29 cellular contexts compared by ENCODE assay signal in genomic region chrX:120642871-120643270, GRCh38.
"Had no signal": no experiment of that assay in that cellular context is flagged by ENCODE, and none has a peak within 500 bp of the region (broad histone marks: within the 10 kb centered on the region; RNA-seq: fewer than 3 reads in every experiment).

No MANE protein-coding gene starts in this region.

- H3K36me3 Mint-ChIP-seq: naive thymus-derived CD4-positive, alpha-beta T cell; natural killer cell; neural progenitor cell; stimulated activated effector memory CD8-positive, alpha-beta T cell treated with anti-CD3 and anti-CD28 coated beads, Interleukin-12 subunit alpha, Interleukin-12 subunit beta, amount 100 ng/mL, for 72 hours had no signal

- H3K9ac ChIP-seq: neural progenitor cell, parathyroid adenoma had no signal

- H3K4me1 Mint-ChIP-seq: natural killer cell; nephron; neural progenitor cell; stimulated activated effector memory CD8-positive, alpha-beta T cell treated with anti-CD3 and anti-CD28 coated beads, Interleukin-12 subunit alpha, Interleukin-12 subunit beta, amount 100 ng/mL, for 72 hours; stimulated activated naive CD8-positive, alpha-beta T cell treated with anti-CD3 and anti-CD28 coated beads, Interleukin-15, amount 100 ng/mL, for 72 hours had no signal

- H3K27me3 ChIP-seq: neural progenitor cell, ovary, right lobe of liver, sigmoid colon, suprapubic skin, testis, tibial artery, transverse colon, upper lobe of right lung, vagina had no signal

- H3K36me3 ChIP-seq: neural progenitor cell, ovary, right lobe of liver, sigmoid colon, suprapubic skin, tibial artery, transverse colon, upper lobe of right lung, vagina had no signal

- H3K27me3 Mint-ChIP-seq: naive thymus-derived CD4-positive, alpha-beta T cell; progenitor cell of endocrine pancreas; stimulated activated naive CD8-positive, alpha-beta T cell treated with anti-CD3 and anti-CD28 coated beads, Interleukin-15, amount 100 ng/mL, for 72 hours had no signal

- ATAC-seq: naive thymus-derived CD4-positive, alpha-beta T cell; natural killer cell; psoas muscle; right cardiac atrium; right lobe of liver; stimulated activated effector memory CD8-positive, alpha-beta T cell treated with anti-CD3 and anti-CD28 coated beads, Interleukin-12 subunit alpha, Interleukin-12 subunit beta, amount 100 ng/mL, for 72 hours; stimulated activated naive CD8-positive, alpha-beta T cell treated with anti-CD3 and anti-CD28 coated beads, Interleukin-15, amount 100 ng/mL, for 72 hours; stimulated activated naive CD8-positive, alpha-beta T cell treated with anti-CD3 and anti-CD28 coated beads, Interleukin-15, Interleukin-2, amounts not matched to agents 100 U/mL and 50 U/mL, for 24 hours; upper lobe of right lung had no signal

- H3K27ac Mint-ChIP-seq: naive thymus-derived CD4-positive, alpha-beta T cell; natural killer cell; nephron; neural progenitor cell; progenitor cell of endocrine pancreas; stimulated activated effector memory CD8-positive, alpha-beta T cell treated with anti-CD3 and anti-CD28 coated beads, Interleukin-12 subunit alpha, Interleukin-12 subunit beta, amount 100 ng/mL, for 72 hours; stimulated activated naive CD8-positive, alpha-beta T cell treated with anti-CD3 and anti-CD28 coated beads, Interleukin-15, amount 100 ng/mL, for 72 hours had no signal

- FAIRE-seq: small intestine had no signal

- DNase-seq: naive thymus-derived CD4-positive, alpha-beta T cell; natural killer cell; occipital lobe; ovary; posterior cingulate gyrus; psoas muscle; right cardiac atrium; right lobe of liver; sigmoid colon; small intestine; stimulated activated CD4-positive, alpha-beta T cell treated with anti-CD3 and anti-CD28 coated beads, Interleukin-15, amount 100 ng/mL, for 24 hours; stimulated activated CD4-positive, alpha-beta T cell treated with anti-CD3 and anti-CD28 coated beads, Interleukin-2, amount 100 ng/mL, for 24 hours; stimulated activated CD4-positive, alpha-beta T cell treated with anti-CD3 and anti-CD28 coated beads, Interleukin-2, amount 100 ng/mL, for 48 hours; stimulated activated CD4-positive, alpha-beta T cell treated with anti-CD3 and anti-CD28 coated beads, Interleukin-4, amount 100 ng/mL, for 24 hours; stimulated activated naive CD4-positive, alpha-beta T cell; stimulated activated naive CD8-positive, alpha-beta T cell treated with anti-CD3 and anti-CD28 coated beads, Interleukin-15, amount 100 ng/mL, for 72 hours; stimulated activated naive CD8-positive, alpha-beta T cell treated with anti-CD3 and anti-CD28 coated beads, Interleukin-15, Interleukin-2, amounts not matched to agents 100 U/mL and 50 U/mL, for 24 hours; substantia nigra; testis; tibial artery; transverse colon; upper lobe of right lung had no signal

- H2AFZ ChIP-seq: neural progenitor cell, parathyroid adenoma had no signal

- H3K4me3 Mint-ChIP-seq: natural killer cell; nephron; neural progenitor cell; stimulated activated effector memory CD8-positive, alpha-beta T cell treated with anti-CD3 and anti-CD28 coated beads, Interleukin-12 subunit alpha, Interleukin-12 subunit beta, amount 100 ng/mL, for 72 hours; stimulated activated naive CD8-positive, alpha-beta T cell treated with anti-CD3 and anti-CD28 coated beads, Interleukin-15, amount 100 ng/mL, for 72 hours had no signal

- H3K4me2 ChIP-seq: neural progenitor cell had no signal

- H3K27ac ChIP-seq: neural progenitor cell, ovary, parathyroid adenoma, psoas muscle, right lobe of liver, sigmoid colon, suprapubic skin, testis, tibial artery, transverse colon, upper lobe of right lung, vagina had no signal

- H3K9me3 Mint-ChIP-seq: naive thymus-derived CD4-positive, alpha-beta T cell; natural killer cell; stimulated activated effector memory CD8-positive, alpha-beta T cell treated with anti-CD3 and anti-CD28 coated beads, Interleukin-12 subunit alpha, Interleukin-12 subunit beta, amount 100 ng/mL, for 72 hours; stimulated activated naive CD8-positive, alpha-beta T cell treated with anti-CD3 and anti-CD28 coated beads, Interleukin-15, amount 100 ng/mL, for 72 hours had no signal

- H3K4me3 ChIP-seq: neural progenitor cell, ovary, psoas muscle, right lobe of liver, sigmoid colon, suprapubic skin, testis, tibial artery, transverse colon, upper lobe of right lung, vagina had no signal

- H3K79me2 ChIP-seq: parathyroid adenoma had no signal

- H3K4me1 ChIP-seq: neural progenitor cell, parathyroid adenoma, psoas muscle, right lobe of liver, sigmoid colon, suprapubic skin, testis, tibial artery, transverse colon, upper lobe of right lung, vagina had no signal

- H3K9me3 ChIP-seq: ovary, psoas muscle, right lobe of liver, sigmoid colon, suprapubic skin, testis, tibial artery, transverse colon, upper lobe of right lung, vagina had no signal
